Comparison of ENCODE assay signal across 10 cellular contexts in genomic region chrX:10099411-10099810, GRCh38. TPM values are rescaled to one million over a fixed set of nuclear protein-coding genes. Genes with fewer than 3 reads are reported as not detected.
DNase-seq lines count a peak whose midpoint lies in the region; ATAC-seq and TF ChIP-seq lines count a peak whose summit lies in the region.
"Had no signal": no experiment of that assay in that cellular context is flagged by ENCODE, and none has a peak within 500 bp of the region (broad histone marks: within the 10 kb centered on the region; RNA-seq: fewer than 3 reads in every experiment).

No MANE protein-coding gene starts in this region.

- TF ChIP-seq POLR2A in testis (IDR thresholded peaks at IDR 0.05): no peak

- H3K9me3 Mint-ChIP-seq in activated CD8-positive, alpha-beta memory T cell treated with anti-CD3 and anti-CD28 coated beads, Interleukin-2, amount 10 ng/mL, durations not matched to agents 7 days and 5 days (ENCODE audit: low read depth): no peaks in the 10 kb centered on the region
- H3K9me3 Mint-ChIP-seq in activated naive CD8-positive, alpha-beta T cell treated with anti-CD3 and anti-CD28 coated beads, Interleukin-2, amount 50 U/mL, for 24 hours: no peaks in the 10 kb centered on the region
- H3K9me3 Mint-ChIP-seq in endothelial cell (ENCODE audit: unreplicated experiment): no peaks in the 10 kb centered on the region

- H3K36me3 Mint-ChIP-seq in activated CD8-positive, alpha-beta memory T cell treated with anti-CD3 and anti-CD28 coated beads, Interleukin-2, amount 10 ng/mL, durations not matched to agents 7 days and 5 days: peaks cover 28% of the 10 kb centered on the region
- peaks cover 3% of the 10 kb centered on the region for H3K36me3 Mint-ChIP-seq in activated naive CD8-positive, alpha-beta T cell treated with anti-CD3 and anti-CD28 coated beads, Interleukin-2, amount 50 U/mL, for 24 hours (ENCODE audit: low read depth)
- H3K36me3 Mint-ChIP-seq in endothelial cell (ENCODE audit: low read depth, unreplicated experiment): peaks cover 37% of the 10 kb centered on the region

- H3K4me1 Mint-ChIP-seq in activated CD8-positive, alpha-beta memory T cell treated with anti-CD3 and anti-CD28 coated beads, Interleukin-2, amount 10 ng/mL, durations not matched to agents 7 days and 5 days: peaks cover 38% of the 10 kb centered on the region
- peaks cover 64% of the 10 kb centered on the region for H3K4me1 Mint-ChIP-seq in activated naive CD8-positive, alpha-beta T cell treated with anti-CD3 and anti-CD28 coated beads, Interleukin-2, amount 50 U/mL, for 24 hours
- no peaks in the 10 kb centered on the region for H3K4me1 Mint-ChIP-seq in endothelial cell (ENCODE audit: unreplicated experiment)

- H3K36me3 ChIP-seq in testis (ENCODE audit: low read depth, missing control alignments) (no peaks in the 10 kb centered on the region), BE2C (no peaks in the 10 kb centered on the region)

- 34% methylated on average over 5 of the region's 5 CpGs for WGBS in right cardiac atrium
- 8 to 18% methylated on average over 5 of the region's 5 CpGs for WGBS in testis, 2 donors

- no peak for ATAC-seq in activated CD8-positive, alpha-beta memory T cell treated with anti-CD3 and anti-CD28 coated beads, Interleukin-2, amount 10 ng/mL, durations not matched to agents 7 days and 5 days
- no peak for ATAC-seq in activated naive CD8-positive, alpha-beta T cell treated with anti-CD3 and anti-CD28 coated beads, Interleukin-2, amount 50 U/mL, for 24 hours
- ATAC-seq in right cardiac atrium: peak; percentile 52 to 56

- H3K4me3 ChIP-seq in right cardiac atrium (ENCODE audit: low read length): no peak overlapping the region
- no peak overlapping the region for H3K4me3 ChIP-seq in testis
- no peak overlapping the region for H3K4me3 ChIP-seq in BE2C (ENCODE audit: low read depth, low read length)

- H3K9me3 ChIP-seq in right cardiac atrium (ENCODE audit: control insufficient read depth, low read length) (no peaks in the 10 kb centered on the region), testis (no peaks in the 10 kb centered on the region), BE2C (no peaks in the 10 kb centered on the region)

- peak overlapping the region; percentile 98 for H3K27ac Mint-ChIP-seq in activated CD8-positive, alpha-beta memory T cell treated with anti-CD3 and anti-CD28 coated beads, Interleukin-2, amount 10 ng/mL, durations not matched to agents 7 days and 5 days
- H3K27ac Mint-ChIP-seq in activated naive CD8-positive, alpha-beta T cell treated with anti-CD3 and anti-CD28 coated beads, Interleukin-2, amount 50 U/mL, for 24 hours: peak overlapping the region; percentile 96
- H3K27ac Mint-ChIP-seq in endothelial cell (ENCODE audit: unreplicated experiment): no peak overlapping the region

- no peak overlapping the region for H3K27ac ChIP-seq in right cardiac atrium (ENCODE audit: low read length)
- H3K27ac ChIP-seq in testis: peak overlapping the region; percentile 72 to 77
- H3K27ac ChIP-seq: VCaP had no signal

- no peaks in the 10 kb centered on the region for H3K27me3 ChIP-seq in right cardiac atrium (ENCODE audit: control insufficient read depth, insufficient read depth)
- H3K27me3 ChIP-seq in testis: no peaks in the 10 kb centered on the region
- H3K27me3 ChIP-seq in BE2C: no peaks in the 10 kb centered on the region

- no peaks in the 10 kb centered on the region for H3K27me3 Mint-ChIP-seq in activated CD8-positive, alpha-beta memory T cell treated with anti-CD3 and anti-CD28 coated beads, Interleukin-2, amount 10 ng/mL, durations not matched to agents 7 days and 5 days
- H3K27me3 Mint-ChIP-seq in activated naive CD8-positive, alpha-beta T cell treated with anti-CD3 and anti-CD28 coated beads, Interleukin-2, amount 50 U/mL, for 24 hours: peaks cover 2% of the 10 kb centered on the region
- H3K27me3 Mint-ChIP-seq in endothelial cell (ENCODE audit: unreplicated experiment): peaks cover 12% of the 10 kb centered on the region

- H3K4me1 ChIP-seq in right cardiac atrium (ENCODE audit: control insufficient read depth, insufficient read depth, low read length): peaks cover 2% of the 10 kb centered on the region
- peaks cover 8% of the 10 kb centered on the region for H3K4me1 ChIP-seq in testis
- no peaks in the 10 kb centered on the region for H3K4me1 ChIP-seq in BE2C

- CTCF ChIA-PET in activated CD8-positive, alpha-beta memory T cell treated with anti-CD3 and anti-CD28 coated beads, Interleukin-2, amount 10 ng/mL, durations not matched to agents 7 days and 5 days (lab: Charles Lee): interaction anchor here (1.1 to 4.0 kb wide), 6 partner anchors 11 to 104 kb away, joined by 3 to 19 read pairs (median 5); no protein-coding TSS in a partner anchor

- DNase-seq in activated CD8-positive, alpha-beta memory T cell treated with anti-CD3 and anti-CD28 coated beads, Interleukin-2, amount 10 ng/mL, durations not matched to agents 7 days and 5 days: no peak
- DNase-seq in activated CD8-positive, alpha-beta memory T cell treated with anti-CD3 and anti-CD28 coated beads for 24 hours: no peak
- no peak for DNase-seq in activated naive CD8-positive, alpha-beta T cell treated with anti-CD3 and anti-CD28 coated beads, Interleukin-2, amount 50 U/mL, for 24 hours
- DNase-seq in right cardiac atrium (no peak), testis (peak; percentile 71), BE2C (no peak), endothelial cell (ENCODE audit: low spot score) (no peak), A172 (ENCODE audit: low spot score) (no peak)
- DNase-seq: NCI-H1417 treated with DMSO at 0.1 percent for 48 hours had no signal

- peak overlapping the region; percentile 88 for H3K4me3 Mint-ChIP-seq in activated CD8-positive, alpha-beta memory T cell treated with anti-CD3 and anti-CD28 coated beads, Interleukin-2, amount 10 ng/mL, durations not matched to agents 7 days and 5 days
- H3K4me3 Mint-ChIP-seq in activated naive CD8-positive, alpha-beta T cell treated with anti-CD3 and anti-CD28 coated beads, Interleukin-2, amount 50 U/mL, for 24 hours: peak overlapping the region; percentile 81
- no peak overlapping the region for H3K4me3 Mint-ChIP-seq in endothelial cell (ENCODE audit: unreplicated experiment)

- no peak for TF ChIP-seq CTCF in testis (IDR thresholded peaks at IDR 0.05)
- no peak for TF ChIP-seq CTCF in BE2C (IDR thresholded peaks at IDR 0.05; ENCODE audit: low read depth, low read length)
- no peak for TF ChIP-seq CTCF in endothelial cell (IDR thresholded peaks at IDR 0.05; ENCODE audit: unreplicated experiment)

- intact Hi-C loops in right cardiac atrium (cut with DNase I) (no loop called here), testis (cut with DNase I; ENCODE audit: low total_unique reads) (no loop called here)

RNA-seq across cellular contexts. Expression of gene CLCN4, which starts 57.4 kb away (rescaled TPM):
- under 1 TPM; 0.03 to 0.16 TPM for total RNA-seq in activated CD8-positive, alpha-beta memory T cell treated with anti-CD3 and anti-CD28 coated beads, Interleukin-2, amount 10 ng/mL, durations not matched to agents 7 days and 5 days
- total RNA-seq in right cardiac atrium (10 to 100 TPM; 27.0 to 34.9 (median 30.7) TPM), testis (10 to 100 TPM in 1 of 2 donors, 1 to 10 TPM in 1; 5.4 to 11.6 TPM), endothelial cell (ENCODE audit: unreplicated experiment) (23.1 TPM)
- polyA plus RNA-seq in right cardiac atrium (11.0 TPM), testis (ENCODE audit: insufficient read depth, low read depth, low replicate concordance) (5.1 TPM)
- polyA plus RNA-seq in BE2C (2012; ENCODE audit: insufficient read depth, insufficient read length, low read depth): 9.4 TPM
- 16.8 and 21.9 TPM in 2 replicates for total RNA-seq in A172 (2014; rRNA removed; shearing (Covaris generic))

Comparison
In these comparisons a context has a peak if more than half of its experiments do, and no peak if none do; other contexts are left out.
1. ATAC-seq: peak in right cardiac atrium (2 of 2); none in activated CD8-positive, alpha-beta memory T cell treated with anti-CD3 and anti-CD28 coated beads, Interleukin-2, amount 10 ng/mL, durations not matched to agents 7 days and 5 days (single experiment) and activated naive CD8-positive, alpha-beta T cell treated with anti-CD3 and anti-CD28 coated beads, Interleukin-2, amount 50 U/mL, for 24 hours (single experiment).
2. RNA of gene CLCN4, which starts 57.4 kb away (total RNA-seq): 27.0 to 34.9 TPM in right cardiac atrium, 23.1 TPM in endothelial cell (single experiment), 16.8 to 21.9 TPM in A172 and 5.4 to 11.6 TPM in testis; 0.03 to 0.16 TPM in activated CD8-positive, alpha-beta memory T cell treated with anti-CD3 and anti-CD28 coated beads, Interleukin-2, amount 10 ng/mL, durations not matched to agents 7 days and 5 days; every median in the first group is over 4 times any median in the second.